In genomic region chr6:28741363-28741762, GRCh38 we compare ENCODE assay signal across 25 cellular contexts.
"Had no signal": no experiment of that assay in that cellular context is flagged by ENCODE, and none has a peak within 500 bp of the region (broad histone marks: within the 10 kb centered on the region; RNA-seq: fewer than 3 reads in every experiment).

No MANE protein-coding gene starts in this region.

- H3K4me3 Mint-ChIP-seq: T-cell; T-helper 1 cell treated with Interleukin-12 subunit alpha and Interleukin-12 subunit beta and Interleukin-4 antibody, amounts not matched to agents 30 μg/mL and 1 μg/mL, for 36 hours had no signal

- H3K27ac ChIP-seq: HL-60, SJSA1 had no signal

- DNase-seq: Kasumi-1, KG1, MM.1S, NCI-H1092, NCI-H1105 treated with DMSO at 0.1 percent for 48 hours, NCI-H1436, NCI-H187, NCI-H2029, NCI-H2081 treated with DMSO at 0.1 percent for 48 hours, NCI-H2171, NCI-H226, NCI-H446, NCI-H510A, NCI-H524 treated with DMSO at 0.1 percent for 48 hours, NCI-H69, NCI-H774, Right ventricle myocardium superior, RPMI8226, SIG-M5, SK-N-SH, SW 1271, T-cell had no signal

- H3K4me2 ChIP-seq: SK-N-SH had no signal

- H3K27ac Mint-ChIP-seq: T-helper 1 cell treated with Interleukin-12 subunit alpha and Interleukin-12 subunit beta and Interleukin-4 antibody, amounts not matched to agents 30 μg/mL and 1 μg/mL, for 36 hours had no signal

- H3K4me1 ChIP-seq: SJSA1 had no signal

- H3K9me3 ChIP-seq: SJSA1, SK-N-SH had no signal

- H3K4me3 ChIP-seq: SJSA1 had no signal

- H3K9me2 ChIP-seq: SK-N-SH had no signal

- ATAC-seq: T-cell had no signal

- H3K36me3 ChIP-seq: SJSA1 had no signal
